ENCODE assay signal across 8 cellular contexts in genomic region chr16:1534021-1535020, GRCh38. TPM values are rescaled to one million over a fixed set of nuclear protein-coding genes. Genes with fewer than 3 reads are reported as not detected.
DNase-seq lines count a peak whose midpoint lies in the region; ATAC-seq, FAIRE-seq and TF ChIP-seq lines count a peak whose summit lies in the region.

No MANE protein-coding gene starts in this region.

- peak in 1 of 5 donors; percentile 20 for DNase-seq in CD4-positive, alpha-beta memory T cell
- DNase-seq in activated CD8-positive, alpha-beta T cell treated with anti-CD3 and anti-CD28 coated beads for 36 hours, result peak; percentile 34
- DNase-seq in fibroblast of villous mesenchyme (ENCODE audit: low read depth) (peak; percentile 38), sigmoid colon (no peak), CD1c-positive myeloid dendritic cell (ENCODE audit: extremely low spot score) (no peak), NCI-H345 treated with DMSO at 0.1 percent for 48 hours (lab: John Stamatoyannopoulos, UW; ENCODE audit: unreplicated experiment) (no peak), RCC 7860 (ENCODE audit: low spot score) (no peak), NCI-H1092 treated with DMSO at 0.1 percent for 48 hours (lab: John Stamatoyannopoulos, UW) (no peak)

- TF ChIP-seq EP300 in sigmoid colon (IDR thresholded peaks at IDR 0.05), result no peak

- no peaks in the 10 kb centered on the region for H3K27me3 ChIP-seq in CD4-positive, alpha-beta memory T cell (ENCODE audit: insufficient read depth, low read length)
- H3K27me3 ChIP-seq in sigmoid colon, result no peaks in the 10 kb centered on the region

- POLR2A ChIA-PET in CD4-positive, alpha-beta memory T cell (lab: Charles Lee; ENCODE audit: partially characterized antibody), result interaction anchor here (0.7 to 5.3 kb wide), 26 partner anchors 8 to 746 kb away, joined by 3 to 47 read pairs (median 5); partner anchors contain the start of genes CHTF18, CLCN7, CRAMP1 and IFT140
- POLR2A ChIA-PET in activated CD8-positive, alpha-beta T cell treated with anti-CD3 and anti-CD28 coated beads for 36 hours (lab: Charles Lee), result interaction anchor here (0.9 to 3.2 kb wide), 9 partner anchors 8 to 78 kb away, joined by 3 to 8 read pairs (median 3); partner anchors contain the start of genes CRAMP1, IFT140 and TELO2

- intact Hi-C loops in CD4-positive, alpha-beta memory T cell (cut with micrococcal nuclease), result loop anchor here (2.0 to 5.0 kb wide), 4 partner anchors 42 to 112 kb away; partner anchors contain the start of genes CLCN7, CRAMP1, IFT140 and TELO2
- intact Hi-C loops in activated CD8-positive, alpha-beta T cell treated with anti-CD3 and anti-CD28 coated beads for 36 hours (cut with micrococcal nuclease), result no loop called here
- intact Hi-C loops in sigmoid colon (cut with DNase I), result loop anchor here (5.0 kb wide), 1 partner anchor 112 kb away; the partner anchor contains the start of gene UQCC4

- TF ChIP-seq CTCF in activated CD8-positive, alpha-beta T cell treated with anti-CD3 and anti-CD28 coated beads for 36 hours (IDR thresholded peaks at IDR 0.05), result no peak
- no peak for TF ChIP-seq CTCF in fibroblast of villous mesenchyme (IDR thresholded peaks at IDR 0.05; ENCODE audit: insufficient read depth, low read depth, low read length)
- no peak for TF ChIP-seq CTCF in sigmoid colon (IDR thresholded peaks at IDR 0.05)

- no peak for TF ChIP-seq POLR2A in sigmoid colon (IDR thresholded peaks at IDR 0.05)

- H3K27ac ChIP-seq in CD4-positive, alpha-beta memory T cell (ENCODE audit: low read depth, low read length), result peak overlapping the region; percentile 73
- H3K27ac ChIP-seq in sigmoid colon, result peak overlapping the region; percentile 83 to 89 (median 88)

- H3K36me3 ChIP-seq in CD4-positive, alpha-beta memory T cell (ENCODE audit: insufficient read depth, low read length), result peaks cover 36% of the 10 kb centered on the region
- peaks cover 15 to 38% (median 20%) of the 10 kb centered on the region in 4 donors for H3K36me3 ChIP-seq in sigmoid colon

- no peaks in the 10 kb centered on the region for H3K9me3 ChIP-seq in CD4-positive, alpha-beta memory T cell (ENCODE audit: control insufficient read depth in 1 of 2, low read length in 2 of 2)
- H3K9me3 ChIP-seq in sigmoid colon, result no peaks in the 10 kb centered on the region

- H3K36me3 Mint-ChIP-seq in CD4-positive, alpha-beta memory T cell, result peaks cover 30 to 38% of the 10 kb centered on the region in 2 donors
- peaks cover 40% of the 10 kb centered on the region for H3K36me3 Mint-ChIP-seq in activated CD8-positive, alpha-beta T cell treated with anti-CD3 and anti-CD28 coated beads for 36 hours (ENCODE audit: low read depth)

- peak; percentile 15 for ATAC-seq in activated CD8-positive, alpha-beta T cell treated with anti-CD3 and anti-CD28 coated beads for 36 hours

- FAIRE-seq in RCC 7860 (lab: Jason Lieb, UNC), result no peak

- H3K9me3 Mint-ChIP-seq in CD4-positive, alpha-beta memory T cell, result no peaks in the 10 kb centered on the region
- H3K9me3 Mint-ChIP-seq in activated CD8-positive, alpha-beta T cell treated with anti-CD3 and anti-CD28 coated beads for 36 hours, result no peaks in the 10 kb centered on the region

- H3K4me3 Mint-ChIP-seq in CD4-positive, alpha-beta memory T cell, result peak overlapping the region; percentile 94 to 100 (median 98)
- H3K4me3 Mint-ChIP-seq in activated CD8-positive, alpha-beta T cell treated with anti-CD3 and anti-CD28 coated beads for 36 hours, result peak overlapping the region; percentile 99

- peak overlapping the region; percentile 82 to 96 for H3K4me3 ChIP-seq in CD4-positive, alpha-beta memory T cell (ENCODE audit: low read length in 2 of 2)
- peak overlapping the region; percentile 66 for H3K4me3 ChIP-seq in fibroblast of villous mesenchyme (ENCODE audit: low read depth, low read length)
- H3K4me3 ChIP-seq in sigmoid colon, result peak overlapping the region; percentile 54 to 70 (median 59)

- no peaks in the 10 kb centered on the region for H3K27me3 Mint-ChIP-seq in CD4-positive, alpha-beta memory T cell
- H3K27me3 Mint-ChIP-seq in activated CD8-positive, alpha-beta T cell treated with anti-CD3 and anti-CD28 coated beads for 36 hours, result no peaks in the 10 kb centered on the region

- H3K4me1 Mint-ChIP-seq in CD4-positive, alpha-beta memory T cell, result peaks cover 25 to 56% (median 42%) of the 10 kb centered on the region in 4 donors
- peaks cover 27% of the 10 kb centered on the region for H3K4me1 Mint-ChIP-seq in activated CD8-positive, alpha-beta T cell treated with anti-CD3 and anti-CD28 coated beads for 36 hours (ENCODE audit: low read depth)

- WGBS in sigmoid colon, 2 donors, result 57 to 71% methylated on average over 57 of the region's 57 CpGs

- CTCF ChIA-PET in CD4-positive, alpha-beta memory T cell (lab: Charles Lee; ENCODE audit: partially characterized antibody), result no interaction called here
- CTCF ChIA-PET in activated CD8-positive, alpha-beta T cell treated with anti-CD3 and anti-CD28 coated beads for 36 hours (lab: Charles Lee), result interaction anchor here (0.7 to 2.1 kb wide), 2 partner anchors 171 to 395 kb away, joined by 3 to 5 read pairs; no protein-coding TSS in a partner anchor

- H3K27ac Mint-ChIP-seq in CD4-positive, alpha-beta memory T cell, result peak overlapping the region; percentile 93 to 96 (median 94)
- H3K27ac Mint-ChIP-seq in activated CD8-positive, alpha-beta T cell treated with anti-CD3 and anti-CD28 coated beads for 36 hours, result peak overlapping the region; percentile 91

- H3K4me1 ChIP-seq in CD4-positive, alpha-beta memory T cell (ENCODE audit: insufficient read depth, low read length), result peaks cover 50% of the 10 kb centered on the region
- peaks cover 0 to 91% (median 82%) of the 10 kb centered on the region in 4 donors for H3K4me1 ChIP-seq in sigmoid colon

RNA-seq across cellular contexts. Expression of gene TMEM204, which starts 0.9 kb away (rescaled TPM):
- 100 to 1,000 TPM; 124 to 125 TPM for total RNA-seq in CD4-positive, alpha-beta memory T cell
- 10 to 100 TPM; 95.9 to 97.1 TPM for polyA plus RNA-seq in CD4-positive, alpha-beta memory T cell
- 10 to 100 TPM; 12.9 to 14.3 TPM for total RNA-seq in activated CD8-positive, alpha-beta T cell treated with anti-CD3 and anti-CD28 coated beads for 36 hours
- total RNA-seq in fibroblast of villous mesenchyme (22.5 and 36.1 TPM in 2 replicates), sigmoid colon (10 to 100 TPM; 38.0 to 46.0 (median 42.3) TPM)
- polyA plus RNA-seq in sigmoid colon, result 10 to 100 TPM in 2 of 3 donors, 1 to 10 TPM in 1; 2.5 to 16.2 (median 15.7) TPM

RNA-seq across cellular contexts. Expression of gene TELO2, which starts 41.2 kb away (rescaled TPM):
- 10 to 100 TPM; 55.3 to 56.0 TPM for total RNA-seq in CD4-positive, alpha-beta memory T cell
- polyA plus RNA-seq in CD4-positive, alpha-beta memory T cell, result 10 to 100 TPM; 11.3 to 14.5 TPM
- total RNA-seq in activated CD8-positive, alpha-beta T cell treated with anti-CD3 and anti-CD28 coated beads for 36 hours, result 10 to 100 TPM; 59.1 to 62.1 TPM
- total RNA-seq in fibroblast of villous mesenchyme, result 21.6 and 22.2 TPM in 2 replicates
- 10 to 100 TPM; 12.5 to 31.3 (median 18.1) TPM for total RNA-seq in sigmoid colon
- 10 to 100 TPM; 10.4 to 60.3 (median 12.0) TPM for polyA plus RNA-seq in sigmoid colon

RNA-seq across cellular contexts. Expression of gene PTX4, which starts 45.6 kb away (rescaled TPM):
- total RNA-seq in CD4-positive, alpha-beta memory T cell, result not detected
- polyA plus RNA-seq in CD4-positive, alpha-beta memory T cell, result not detected
- not detected for total RNA-seq in activated CD8-positive, alpha-beta T cell treated with anti-CD3 and anti-CD28 coated beads for 36 hours
- total RNA-seq in fibroblast of villous mesenchyme (0.32 and 0.43 TPM in 2 replicates), sigmoid colon (not detected)
- polyA plus RNA-seq in sigmoid colon, result not detected

RNA-seq across cellular contexts. Expression of gene CLCN7, which starts 59.5 kb away (rescaled TPM):
- total RNA-seq in CD4-positive, alpha-beta memory T cell, result 100 to 1,000 TPM; 105 to 111 TPM
- 10 to 100 TPM; 18.1 to 29.6 TPM for polyA plus RNA-seq in CD4-positive, alpha-beta memory T cell
- total RNA-seq in activated CD8-positive, alpha-beta T cell treated with anti-CD3 and anti-CD28 coated beads for 36 hours, result 10 to 100 TPM; 35.5 to 36.8 TPM
- total RNA-seq in fibroblast of villous mesenchyme (85.1 and 159 TPM in 2 replicates), sigmoid colon (10 to 100 TPM; 31.0 to 78.7 (median 42.2) TPM)
- 10 to 100 TPM in 1 of 3 donors, 1 to 10 TPM in 2; 4.2 to 55.4 (median 5.5) TPM for polyA plus RNA-seq in sigmoid colon

Comparison
In these comparisons a context has a peak if more than half of its experiments do, and no peak if none do; other contexts are left out.
1. DNase-seq: peak in activated CD8-positive, alpha-beta T cell treated with anti-CD3 and anti-CD28 coated beads for 36 hours (single experiment) and fibroblast of villous mesenchyme (single experiment); none in sigmoid colon (single experiment), CD1c-positive myeloid dendritic cell (single experiment), NCI-H345 treated with DMSO at 0.1 percent for 48 hours (single experiment), RCC 7860 (single experiment) and NCI-H1092 treated with DMSO at 0.1 percent for 48 hours (single experiment).
2. Peak in every context shown above with its lines, with median percentiles within 50 percentile points of each other: H3K4me3 ChIP-seq.